19 cellular contexts compared by ENCODE assay signal in the genomic region with DNA sequence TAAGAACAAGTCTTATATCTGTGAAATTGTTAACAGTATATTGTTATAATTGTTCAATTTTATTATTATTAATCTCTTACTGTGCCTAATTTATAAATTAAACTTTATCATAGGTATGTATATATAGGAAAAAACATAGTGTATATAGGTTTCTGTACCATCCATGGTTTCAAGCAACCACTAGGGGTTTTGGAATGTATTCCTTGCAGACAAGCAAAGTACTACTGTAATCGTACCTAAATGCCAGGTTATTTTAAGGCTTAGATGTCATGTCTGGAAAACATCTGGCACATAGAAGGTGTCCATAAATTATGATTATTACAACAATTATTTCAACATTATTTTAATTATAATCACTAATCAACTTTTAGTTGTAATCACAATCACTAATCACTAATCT. TPM values are rescaled to one million over a fixed set of nuclear protein-coding genes. Genes with fewer than 3 reads are reported as not detected.
DNase-seq lines count a peak whose midpoint lies in the region; ATAC-seq, FAIRE-seq and TF ChIP-seq lines count a peak whose summit lies in the region.
"Had no signal": no experiment of that assay in that cellular context is flagged by ENCODE, and none has a peak within 500 bp of the region (broad histone marks: within the 10 kb centered on the region; RNA-seq: fewer than 3 reads in every experiment).

No MANE protein-coding gene starts in this region.

- H3K4me3 ChIP-seq in GM12878 (no peak overlapping the region), neutrophil (ENCODE audit: low read depth in 1 of 2, low read length in 1 of 2) (no peak overlapping the region), trophoblast cell (ENCODE audit: low read depth, low read length) (no peak overlapping the region)
- H3K4me3 ChIP-seq: SJSA1, smooth muscle cell, transverse colon had no signal

- no peak overlapping the region for H3K4ac ChIP-seq in trophoblast cell (ENCODE audit: low read depth, low read length)

- H3K79me2 ChIP-seq in GM12878 (ENCODE audit: control insufficient read depth, insufficient read depth, low read length) (peaks cover 97% of the 10 kb centered on the region), trophoblast cell (ENCODE audit: control insufficient read depth, insufficient read depth, low read length, poor library complexity) (no peaks in the 10 kb centered on the region)

- no peak for TF ChIP-seq EP300 in GM12878 (IDR thresholded peaks at IDR 0.05; ENCODE audit: borderline replicate concordance in 1 of 2, control insufficient read depth in 1 of 2, low read depth in 2 of 2, low read length in 2 of 2)

- no peaks in the 10 kb centered on the region for H4K20me1 ChIP-seq in GM12878 (ENCODE audit: control insufficient read depth, insufficient read depth)

- H4K8ac ChIP-seq in trophoblast cell (ENCODE audit: low read depth, low read length): no peak overlapping the region

- RAD21 ChIA-PET in GM12878 (lab: Charles Lee; ENCODE audit: unreplicated experiment): interaction anchor here (0.8 to 2.4 kb wide), 5 partner anchors 10 to 36 kb away, joined by 3 to 12 read pairs (median 5); no protein-coding TSS in a partner anchor

- peak overlapping the region in 3 of 4 donors; percentile 16 to 89 (median 79) for H3K4me3 Mint-ChIP-seq in IgD-negative memory B cell
- H3K4me3 Mint-ChIP-seq: activated CD4-positive, alpha-beta T cell treated with anti-CD3 and anti-CD28 coated beads, Interleukin-2, amount 10 ng/mL, durations not matched to agents 24 days and 14 days; dendritic cell treated with granulocyte-macrophage colony-stimulating factor and Interleukin-4, amounts not matched to agents 40 ng/mL and 50 ng/mL, for 4 days had no signal

- H2AFZ ChIP-seq in GM12878 (ENCODE audit: control insufficient read depth, low read depth, low read length): no peak overlapping the region
- H2AFZ ChIP-seq in trophoblast cell (ENCODE audit: insufficient read depth, low read length, poor library complexity): no peak overlapping the region

- in situ Hi-C loops in GM12878 (cut with MboI): loop anchor here (25.0 kb wide), 1 partner anchor 965 kb away; the partner anchor contains the start of gene KLHL29

- H3K36me3 Mint-ChIP-seq in IgD-negative memory B cell: no peaks in the 10 kb centered on the region

- H3K9me3 ChIP-seq in GM12878 (replicated peaks; ENCODE audit: control insufficient read depth, insufficient read depth, low read length) (no peaks in the 10 kb centered on the region; the same call in 2 of the 3 replicates), neutrophil (no peaks in the 10 kb centered on the region), trophoblast cell (ENCODE audit: insufficient read depth, low read depth, low read length) (no peaks in the 10 kb centered on the region)
- H3K9me3 ChIP-seq: SJSA1, transverse colon had no signal

- POLR2A ChIA-PET in GM12878 (lab: Charles Lee): interaction anchor here (0.5 to 1.5 kb wide), 3 partner anchors 9 to 164 kb away, joined by 5 to 12 read pairs (median 5); partner anchors contain the start of gene ITSN2

- SMC1A ChIA-PET in GM12878 (lab: Charles Lee; ENCODE audit: uncharacterized antibody, unreplicated experiment): interaction anchor here (0.8 to 4.0 kb wide), 7 partner anchors 10 to 37 kb away, joined by 3 to 36 read pairs (median 8); no protein-coding TSS in a partner anchor

- H2BK5ac ChIP-seq in trophoblast cell (ENCODE audit: low read depth, low read length, poor library complexity): no peak overlapping the region

- H3K27ac ChIP-seq in GM12878 (ENCODE audit: control insufficient read depth, insufficient read depth) (no peak overlapping the region; the same call in 1 of the 2 replicates), neutrophil (peak overlapping the region; percentile 35), trophoblast cell (ENCODE audit: low read depth, low read length) (no peak overlapping the region)
- H3K27ac ChIP-seq: 22Rv1, SJSA1, transverse colon had no signal

- H3K4me1 ChIP-seq in GM12878 (ENCODE audit: control insufficient read depth, insufficient read depth, low read length) (peaks cover 29% of the 10 kb centered on the region), neutrophil (ENCODE audit: control insufficient read depth in 1 of 2, insufficient read depth in 1 of 2, low read depth in 1 of 2, low read length in 1 of 2) (peaks cover 32 to 49% of the 10 kb centered on the region in 2 experiments), trophoblast cell (ENCODE audit: control insufficient read depth in 1 of 2, insufficient read depth in 2 of 2, low read length in 2 of 2) (peaks cover 0 to 2% of the 10 kb centered on the region in 2 experiments)

- H3K27ac Mint-ChIP-seq in IgD-negative memory B cell: peak overlapping the region in 2 of 3 donors; percentile 1 to 40
- H3K27ac Mint-ChIP-seq: activated CD4-positive, alpha-beta T cell treated with anti-CD3 and anti-CD28 coated beads, Interleukin-2, amount 10 ng/mL, durations not matched to agents 24 days and 14 days; activated naive CD4-positive, alpha-beta T cell treated with anti-CD3 and anti-CD28 coated beads, Interleukin-2, amount 50 U/mL, for 24 hours; CD8-positive, alpha-beta T cell; dendritic cell treated with granulocyte-macrophage colony-stimulating factor and Interleukin-4, amounts not matched to agents 40 ng/mL and 50 ng/mL, for 4 days had no signal

- H3K27me3 ChIP-seq in GM12878 (replicated peaks in 1 of 2; ENCODE audit: control insufficient read depth in 2 of 2, insufficient read depth in 2 of 2, low read length in 1 of 2) (no peaks in the 10 kb centered on the region), neutrophil (no peaks in the 10 kb centered on the region), trophoblast cell (ENCODE audit: insufficient read depth, low read length) (no peaks in the 10 kb centered on the region)
- H3K27me3 ChIP-seq: SJSA1, transverse colon had no signal

- H4K12ac ChIP-seq in trophoblast cell (ENCODE audit: low read depth, low read length): no peak overlapping the region

- peak; percentile 2 for DNase-seq in DMS53 (lab: John Stamatoyannopoulos, UW)
- DNase-seq in DMS53 treated with DMSO at 0.1 percent for 48 hours (lab: John Stamatoyannopoulos, UW; ENCODE audit: unreplicated experiment): no peak
- DNase-seq in GM12878 (ENCODE audit: low read depth, low spot score): no peak
- DNase-seq in trophoblast cell: no peak
- no peak for DNase-seq in SK-N-DZ (ENCODE audit: low spot score)
- no peak for DNase-seq in stimulated activated CD4-positive, alpha-beta T cell treated with anti-CD3 and anti-CD28 coated beads, Interleukin-1b, Interleukin-23, amount 100 ng/mL, for 48 hours
- DNase-seq: activated CD4-positive, alpha-beta T cell treated with anti-CD3 and anti-CD28 coated beads, Interleukin-2, amount 10 ng/mL, durations not matched to agents 24 days and 14 days; CD8-positive, alpha-beta T cell; NCI-H146; NCI-H2227 treated with DMSO at 0.1 percent for 48 hours; transverse colon had no signal

- H4K91ac ChIP-seq in trophoblast cell (ENCODE audit: low read depth, low read length): no peak overlapping the region

- no peak overlapping the region for H2BK120ac ChIP-seq in trophoblast cell (ENCODE audit: insufficient read depth, low read length, poor library complexity)

- H3K79me1 ChIP-seq in trophoblast cell (ENCODE audit: low read length): no peaks in the 10 kb centered on the region

- TF ChIP-seq RAD21 in GM12878 (IDR thresholded peaks at IDR 0.05; ENCODE audit: insufficient read depth, low read depth, low read length): no peak

- H3K23ac ChIP-seq in trophoblast cell (ENCODE audit: low read length): no peak overlapping the region

- no peaks in the 10 kb centered on the region for H3K9me3 Mint-ChIP-seq in IgD-negative memory B cell
- H3K9me3 Mint-ChIP-seq: activated CD4-positive, alpha-beta T cell treated with anti-CD3 and anti-CD28 coated beads, Interleukin-2, amount 10 ng/mL, durations not matched to agents 24 days and 14 days; activated naive CD4-positive, alpha-beta T cell treated with anti-CD3 and anti-CD28 coated beads, Interleukin-2, amount 50 U/mL, for 24 hours; CD8-positive, alpha-beta T cell; dendritic cell treated with granulocyte-macrophage colony-stimulating factor and Interleukin-4, amounts not matched to agents 40 ng/mL and 50 ng/mL, for 4 days had no signal

- H3K4me1 Mint-ChIP-seq in IgD-negative memory B cell: peaks cover 62 to 69% (median 69%) of the 10 kb centered on the region in 3 donors

- no peak overlapping the region for H2BK12ac ChIP-seq in trophoblast cell (ENCODE audit: low read length)

- H3K36me3 ChIP-seq in GM12878 (ENCODE audit: control insufficient read depth in 2 of 2, insufficient read depth in 2 of 2, low read length in 1 of 2): no peaks in the 10 kb centered on the region
- no peaks in the 10 kb centered on the region for H3K36me3 ChIP-seq in neutrophil
- H3K36me3 ChIP-seq in trophoblast cell (ENCODE audit: control insufficient read depth in 1 of 2, insufficient read depth in 2 of 2, low read length in 2 of 2): no peaks in the 10 kb centered on the region
- H3K36me3 ChIP-seq: SJSA1, transverse colon had no signal

- no peak overlapping the region for H2AK5ac ChIP-seq in trophoblast cell (ENCODE audit: low read length)

- BruUV-seq in GM12878 (replicated peaks; lab: Mats Ljungman, UMichigan): no TSS peak

- CTCF ChIA-PET in GM12878 (lab: Yijun Ruan, JAX): interaction anchor here (1.2 to 5.2 kb wide), 5 partner anchors 10 to 36 kb away, joined by 4 to 44 read pairs (median 5); no protein-coding TSS in a partner anchor

- 4% methylated on average over 1 of the region's 1 CpG for WGBS in GM12878 (ENCODE audit: insufficient coverage, insufficient replicate concordance, low lambda C conversion rate, missing lambda C conversion rate)
- no CpG with 5 or more reads among the region's 1 CpG for WGBS in trophoblast cell (ENCODE audit: extremely low coverage, insufficient coverage, insufficient read length)

- H3K14ac ChIP-seq in trophoblast cell (ENCODE audit: low read length): no peak overlapping the region

- no peak overlapping the region for H3K9ac ChIP-seq in GM12878 (ENCODE audit: control insufficient read depth, insufficient read depth, low read length)
- H3K9ac ChIP-seq in trophoblast cell (ENCODE audit: low read length): no peak overlapping the region

- intact Hi-C loops in GM12878 (cut with micrococcal nuclease; ENCODE audit: unreplicated experiment): no loop called here

- ATAC-seq in GM12878: 0 out of 3 replicates have a peak, but pooled peaks have one; percentile 10
- ATAC-seq: CD8-positive, alpha-beta T cell; esophagus mucosa had no signal

- H3K18ac ChIP-seq in trophoblast cell (ENCODE audit: low read length): no peak overlapping the region

- no peak for FAIRE-seq in GM12878 (lab: Jason Lieb, UNC)

- TF ChIP-seq CTCF in GM12878 (IDR thresholded peaks at IDR 0.05 in 2 of 3, conservative IDR thresholded peaks at IDR 0.05 in 1 of 3; ENCODE audit: control insufficient read depth in 2 of 3, extremely low read depth in 1 of 3, insufficient read depth in 1 of 3, low read depth in 3 of 3, low read length in 3 of 3) (peak in 2 of 3 experiments; percentile 12 to 19; a peak in 2 of 6 replicates), neutrophil (IDR thresholded peaks at IDR 0.05) (no peak)

- H3K4me2 ChIP-seq in GM12878 (ENCODE audit: control insufficient read depth, insufficient read depth) (peak overlapping the region; percentile 94), trophoblast cell (ENCODE audit: low read length) (no peak overlapping the region)
- H3K4me2 ChIP-seq: smooth muscle cell had no signal

- H3K27me3 Mint-ChIP-seq in IgD-negative memory B cell: peaks cover 1% of the 10 kb centered on the region
- H3K27me3 Mint-ChIP-seq: activated CD4-positive, alpha-beta T cell treated with anti-CD3 and anti-CD28 coated beads, Interleukin-2, amount 10 ng/mL, durations not matched to agents 24 days and 14 days; activated naive CD4-positive, alpha-beta T cell treated with anti-CD3 and anti-CD28 coated beads, Interleukin-2, amount 50 U/mL, for 24 hours; dendritic cell treated with granulocyte-macrophage colony-stimulating factor and Interleukin-4, amounts not matched to agents 40 ng/mL and 50 ng/mL, for 4 days had no signal

- TF ChIP-seq POLR2A in GM12878 (IDR thresholded peaks at IDR 0.05; ENCODE audit: low read depth, low read length): no peak

RNA-seq across cellular contexts. Expression of gene ITSN2, which starts 8.4 kb away (rescaled TPM):
- polyA plus RNA-seq in IgD-negative memory B cell (127 TPM), GM12878 (2011; rRNA removed) (80.0 and 87.9 TPM in 2 replicates), GM12878 (2014; fragmentation: Illumina TruSeq; extraction: Trizol) (57.4 and 69.9 TPM in 2 replicates), GM12878 (2014; fragmentation: Nextera tagmentation; extraction: Ambion mirVana) (10 to 100 TPM; 20.5 to 24.3 TPM), GM12878 (2014; rRNA removed) (41.8 and 47.8 TPM in 2 replicates), GM12878 (2016; fragmentation: Nextera tagmentation; extraction: Ambion mirVana) (10 to 100 TPM; 56.6 to 58.1 TPM)
- 276 and 309 TPM in 2 replicates for total RNA-seq in GM12878 (2013; cell fraction: nucleolus; rRNA removed)
- total RNA-seq in GM12878 (2014; rRNA removed) (43.9 and 53.0 TPM in 2 replicates), GM12878 (2014; rRNA removed; fragmentation: Illumina TruSeq; extraction: Trizol) (52.7 and 54.9 TPM in 2 replicates), GM12878 (2021) (65.1 and 70.1 TPM in 2 replicates)
- 22.9 TPM for polyA plus RNA-seq in GM12878 (2011; ENCODE audit: low read depth)
- 50.0 and 89.8 TPM in 2 replicates for polyA plus RNA-seq in GM12878 (2011; cell fraction: cytosol; rRNA removed)
- 100 and 104 TPM in 2 replicates for polyA plus RNA-seq in GM12878 (2011; cell fraction: nucleus; rRNA removed)
- 37.9 and 40.1 TPM in 2 replicates for polyA plus RNA-seq in GM12878 (2012)
- 89.4 and 131 TPM in 2 replicates for polyA minus RNA-seq in GM12878 (2011; rRNA and poly(A)+ RNA removed)
- 30.5 and 30.8 TPM in 2 replicates for polyA minus RNA-seq in GM12878 (2011; cell fraction: cytosol; rRNA and poly(A)+ RNA removed)
- polyA minus RNA-seq in GM12878 (2011; cell fraction: nucleus; rRNA and poly(A)+ RNA removed): 53.2 and 83.5 TPM in 2 replicates
- 15.1 and 15.6 TPM in 2 replicates for polyA plus RNA-seq in trophoblast cell (2013)
- polyA plus RNA-seq in SK-N-DZ (2014; cell fraction: cytosol; rRNA removed): 6.0 and 6.5 TPM in 2 replicates
- 13.6 and 18.2 TPM in 2 replicates for polyA plus RNA-seq in SK-N-DZ (2014; cell fraction: nucleus; rRNA removed)
